ENCODE assay signal across 9 cellular contexts in genomic region chr10:11560076-11560709, GRCh38. TPM values are rescaled to one million over a fixed set of nuclear protein-coding genes. Genes with fewer than 3 reads are reported as not detected.
DNase-seq lines count a peak whose midpoint lies in the region; ATAC-seq and TF ChIP-seq lines count a peak whose summit lies in the region.
"Had no signal": no experiment of that assay in that cellular context is flagged by ENCODE, and none has a peak within 500 bp of the region (broad histone marks: within the 10 kb centered on the region; RNA-seq: fewer than 3 reads in every experiment).

No MANE protein-coding gene starts in this region.

- H3K36me3 Mint-ChIP-seq in WTC11: peaks cover 26% of the 10 kb centered on the region

- no peaks in the 10 kb centered on the region for H3K27me3 Mint-ChIP-seq in WTC11 (ENCODE audit: low read depth)

- H3K4me1 Mint-ChIP-seq in WTC11: peaks cover 26% of the 10 kb centered on the region

- H3K79me2 ChIP-seq in OCI-LY7 (ENCODE audit: insufficient read depth, low read depth, low read length): peaks cover 100% of the 10 kb centered on the region

- POLR2A ChIA-PET in OCI-LY7 (lab: Charles Lee) (interaction anchor here (0.6 to 3.4 kb wide), 15 partner anchors 9 to 115 kb away, joined by 3 to 21 read pairs (median 4); no protein-coding TSS in a partner anchor), WTC11 (lab: Charles Lee) (no interaction called here)

- H3K9me3 Mint-ChIP-seq in WTC11: peaks cover 22% of the 10 kb centered on the region

- no peak overlapping the region for H3K4me3 Mint-ChIP-seq in WTC11

- no peaks in the 10 kb centered on the region for H3K27me3 ChIP-seq in neutrophil

- H3K27ac Mint-ChIP-seq in WTC11: no peak overlapping the region

- TF ChIP-seq CTCF in OCI-LY7 (conservative IDR thresholded peaks at IDR 0.05; ENCODE audit: low read length): no peak
- no peak for TF ChIP-seq CTCF in neutrophil (IDR thresholded peaks at IDR 0.05)
- no peak for TF ChIP-seq CTCF in WTC11 (IDR thresholded peaks at IDR 0.05)

- no peaks in the 10 kb centered on the region for H3K9me2 ChIP-seq in OCI-LY7 (ENCODE audit: insufficient read depth, low read length)

- CTCF ChIA-PET in OCI-LY7 (lab: Charles Lee; ENCODE audit: unreplicated experiment) (interaction anchor here (0.9 to 1.3 kb wide), 2 partner anchors 10 to 12 kb away, joined by 3 to 5 read pairs; no protein-coding TSS in a partner anchor), WTC11 (lab: Charles Lee) (no interaction called here)

- peaks cover 5% of the 10 kb centered on the region; the same call in 1 of the 2 replicates for H4K20me1 ChIP-seq in OCI-LY7 (ENCODE audit: insufficient read depth, low read length)

- H3K27ac ChIP-seq in OCI-LY7 (ENCODE audit: low read depth, low read length, poor library complexity, severe bottlenecking) (peak overlapping the region; percentile 30), neutrophil (peak overlapping the region; percentile 30)

- DNase-seq in OCI-LY7 (ENCODE audit: low spot score) (peak; percentile 74), NCI-H2196 (lab: John Stamatoyannopoulos, UW; ENCODE audit: unreplicated experiment) (no peak), ecto neural progenitor cell (ENCODE audit: low spot score) (no peak), iPS-NIHi11 (ENCODE audit: low spot score) (no peak), WTC11 (ENCODE audit: low spot score) (no peak)
- DNase-seq: NCI-H69 had no signal

- intact Hi-C loops in OCI-LY7 (cut with micrococcal nuclease; ENCODE audit: unreplicated experiment): no loop called here

- no TSS peak for BruUV-seq in OCI-LY7 (replicated peaks; lab: Mats Ljungman, UMichigan)

- no peak overlapping the region for H2AFZ ChIP-seq in OCI-LY7 (ENCODE audit: low read length)

- H3K4me2 ChIP-seq in OCI-LY7 (ENCODE audit: low read length): peak overlapping the region; percentile 56

- peak; percentile 51 for ATAC-seq in GM18873 (IDR thresholded peaks at IDR 0.05; ENCODE audit: low FRiP score, unreplicated experiment)
- peak; percentile 67 for ATAC-seq in HG02970 (IDR thresholded peaks at IDR 0.05; ENCODE audit: low FRiP score, unreplicated experiment)
- ATAC-seq in WTC11: no peak

- H3K36me3 ChIP-seq in OCI-LY7 (ENCODE audit: insufficient read depth, low read length) (peaks cover 64% of the 10 kb centered on the region), neutrophil (no peaks in the 10 kb centered on the region)

- H3K4me3 ChIP-seq in OCI-LY7 (ENCODE audit: low read depth, low read length, poor library complexity, severe bottlenecking) (peak overlapping the region; percentile 22), neutrophil (ENCODE audit: low read depth in 1 of 2, low read length in 1 of 2) (peak overlapping the region in 1 of 2 experiments; percentile 16)

- H3K9me3 ChIP-seq in OCI-LY7 (ENCODE audit: low read length) (peaks cover 20% of the 10 kb centered on the region), neutrophil (no peaks in the 10 kb centered on the region)

- H3K4me1 ChIP-seq in OCI-LY7 (ENCODE audit: insufficient read depth, low read length, poor library complexity, severe bottlenecking) (peaks cover 51% of the 10 kb centered on the region), neutrophil (ENCODE audit: control insufficient read depth in 1 of 2, insufficient read depth in 1 of 2, low read depth in 1 of 2, low read length in 1 of 2) (peaks cover 44 to 49% of the 10 kb centered on the region in 2 experiments)

TF ChIP-seq in WTC11, 78 proteins besides CTCF, POLR2A, EP300 and RAD21 (continues in another document):
- TF ChIP-seq PREB (CRISPR knock-in tag; IDR thresholded peaks at IDR 0.05; ENCODE audit: borderline replicate concordance) (no peak), GABPB1 (CRISPR knock-in tag; IDR thresholded peaks at IDR 0.05) (no peak), RELA (CRISPR knock-in tag; IDR thresholded peaks at IDR 0.05; ENCODE audit: borderline replicate concordance) (no peak), CBFB (CRISPR knock-in tag; IDR thresholded peaks at IDR 0.05; ENCODE audit: low read depth) (no peak), EMX1 (CRISPR knock-in tag; IDR thresholded peaks at IDR 0.05) (no peak), ZNF425 (CRISPR knock-in tag; conservative IDR thresholded peaks at IDR 0.05) (no peak), ATF2 (CRISPR knock-in tag; IDR thresholded peaks at IDR 0.05; ENCODE audit: borderline replicate concordance, low read depth) (no peak)
- TF ChIP-seq, protein P1, sequence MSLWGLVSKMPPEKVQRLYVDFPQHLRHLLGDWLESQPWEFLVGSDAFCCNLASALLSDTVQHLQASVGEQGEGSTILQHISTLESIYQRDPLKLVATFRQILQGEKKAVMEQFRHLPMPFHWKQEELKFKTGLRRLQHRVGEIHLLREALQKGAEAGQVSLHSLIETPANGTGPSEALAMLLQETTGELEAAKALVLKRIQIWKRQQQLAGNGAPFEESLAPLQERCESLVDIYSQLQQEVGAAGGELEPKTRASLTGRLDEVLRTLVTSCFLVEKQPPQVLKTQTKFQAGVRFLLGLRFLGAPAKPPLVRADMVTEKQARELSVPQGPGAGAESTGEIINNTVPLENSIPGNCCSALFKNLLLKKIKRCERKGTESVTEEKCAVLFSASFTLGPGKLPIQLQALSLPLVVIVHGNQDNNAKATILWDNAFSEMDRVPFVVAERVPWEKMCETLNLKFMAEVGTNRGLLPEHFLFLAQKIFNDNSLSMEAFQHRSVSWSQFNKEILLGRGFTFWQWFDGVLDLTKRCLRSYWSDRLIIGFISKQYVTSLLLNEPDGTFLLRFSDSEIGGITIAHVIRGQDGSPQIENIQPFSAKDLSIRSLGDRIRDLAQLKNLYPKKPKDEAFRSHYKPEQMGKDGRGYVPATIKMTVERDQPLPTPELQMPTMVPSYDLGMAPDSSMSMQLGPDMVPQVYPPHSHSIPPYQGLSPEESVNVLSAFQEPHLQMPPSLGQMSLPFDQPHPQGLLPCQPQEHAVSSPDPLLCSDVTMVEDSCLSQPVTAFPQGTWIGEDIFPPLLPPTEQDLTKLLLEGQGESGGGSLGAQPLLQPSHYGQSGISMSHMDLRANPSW (CRISPR knock-in tag; conservative IDR thresholded peaks at IDR 0.05; ENCODE audit: low read depth): no peak
- TF ChIP-seq, protein P2, sequence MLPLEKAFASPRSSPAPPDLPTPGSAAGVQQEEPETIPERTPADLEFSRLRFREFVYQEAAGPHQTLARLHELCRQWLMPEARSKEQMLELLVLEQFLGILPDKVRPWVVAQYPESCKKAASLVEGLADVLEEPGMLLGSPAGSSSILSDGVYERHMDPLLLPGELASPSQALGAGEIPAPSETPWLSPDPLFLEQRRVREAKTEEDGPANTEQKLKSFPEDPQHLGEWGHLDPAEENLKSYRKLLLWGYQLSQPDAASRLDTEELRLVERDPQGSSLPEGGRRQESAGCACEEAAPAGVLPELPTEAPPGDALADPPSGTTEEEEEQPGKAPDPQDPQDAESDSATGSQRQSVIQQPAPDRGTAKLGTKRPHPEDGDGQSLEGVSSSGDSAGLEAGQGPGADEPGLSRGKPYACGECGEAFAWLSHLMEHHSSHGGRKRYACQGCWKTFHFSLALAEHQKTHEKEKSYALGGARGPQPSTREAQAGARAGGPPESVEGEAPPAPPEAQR (CRISPR knock-in tag; IDR thresholded peaks at IDR 0.05): no peak
- TF ChIP-seq, protein P3, sequence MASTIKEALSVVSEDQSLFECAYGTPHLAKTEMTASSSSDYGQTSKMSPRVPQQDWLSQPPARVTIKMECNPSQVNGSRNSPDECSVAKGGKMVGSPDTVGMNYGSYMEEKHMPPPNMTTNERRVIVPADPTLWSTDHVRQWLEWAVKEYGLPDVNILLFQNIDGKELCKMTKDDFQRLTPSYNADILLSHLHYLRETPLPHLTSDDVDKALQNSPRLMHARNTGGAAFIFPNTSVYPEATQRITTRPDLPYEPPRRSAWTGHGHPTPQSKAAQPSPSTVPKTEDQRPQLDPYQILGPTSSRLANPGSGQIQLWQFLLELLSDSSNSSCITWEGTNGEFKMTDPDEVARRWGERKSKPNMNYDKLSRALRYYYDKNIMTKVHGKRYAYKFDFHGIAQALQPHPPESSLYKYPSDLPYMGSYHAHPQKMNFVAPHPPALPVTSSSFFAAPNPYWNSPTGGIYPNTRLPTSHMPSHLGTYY (CRISPR knock-in tag; IDR thresholded peaks at IDR 0.05): no peak

RNA-seq across cellular contexts. Expression of gene USP6NL, which starts 51.3 kb away (rescaled TPM):
- 33.7 and 41.7 TPM in 2 replicates for total RNA-seq in OCI-LY7 (2014; rRNA removed; shearing (Covaris generic))
- total RNA-seq in OCI-LY7 (2022) (59.7 and 62.0 TPM in 2 replicates), WTC11 (2021) (19.5 to 21.4 TPM (median 20.1 TPM) in 3 replicates)
